ENCODE assay signal across 8 cellular contexts in genomic region chr2:739759-740445, GRCh38.
DNase-seq lines count a peak whose midpoint lies in the region; TF ChIP-seq lines count a peak whose summit lies in the region.
"Not testable (repeated sequence)": the region's sequence is repeated elsewhere in the genome, so short reads cannot be mapped to it uniquely, and the experiment has no call there.

No MANE protein-coding gene starts in this region.

- H3K4me3 ChIP-seq in iPS-11a (ENCODE audit: low read depth, low read length) (peak overlapping the region; percentile 61), neural progenitor cell (peak overlapping the region; percentile 72), testis (peak overlapping the region; percentile 43 to 63)

- H3K27me3 Mint-ChIP-seq in activated CD4-positive, alpha-beta memory T cell treated with anti-CD3 and anti-CD28 coated beads, Interleukin-2, amount 10 ng/mL, durations not matched to agents 7 days and 5 days: peaks cover 32% of the 10 kb centered on the region
- peaks cover 33% of the 10 kb centered on the region for H3K27me3 Mint-ChIP-seq in dendritic cell treated with granulocyte-macrophage colony-stimulating factor and Interleukin-4, amounts not matched to agents 40 ng/mL and 50 ng/mL, for 4 days
- not testable (repeated sequence) for H3K27me3 Mint-ChIP-seq in neural progenitor cell (ENCODE audit: insufficient read depth, low read depth)

- not testable (repeated sequence) for TF ChIP-seq CTCF in neural progenitor cell (IDR thresholded peaks at IDR 0.05); testis (IDR thresholded peaks at IDR 0.05)

- peak overlapping the region; percentile 93 for H3K4me2 ChIP-seq in neural progenitor cell

- peak overlapping the region; percentile 94 for H3K27ac ChIP-seq in neural progenitor cell
- peak overlapping the region; percentile 67 to 83 for H3K27ac ChIP-seq in testis

- not testable (repeated sequence) for H3K9me3 Mint-ChIP-seq in activated CD4-positive, alpha-beta memory T cell treated with anti-CD3 and anti-CD28 coated beads, Interleukin-2, amount 10 ng/mL, durations not matched to agents 7 days and 5 days; dendritic cell treated with granulocyte-macrophage colony-stimulating factor and Interleukin-4, amounts not matched to agents 40 ng/mL and 50 ng/mL, for 4 days; neural progenitor cell

- WGBS in testis, 2 donors: 8% methylated on average over 22 to 31 of the region's 31 CpGs

- H3K79me2 ChIP-seq in neural progenitor cell (ENCODE audit: low read depth): peaks cover 18% of the 10 kb centered on the region

- TF ChIP-seq POLR2A in testis (IDR thresholded peaks at IDR 0.05): not testable (repeated sequence)

- intact Hi-C loops in dendritic cell treated with granulocyte-macrophage colony-stimulating factor and Interleukin-4, amounts not matched to agents 40 ng/mL and 50 ng/mL, for 4 days (cut with micrococcal nuclease); testis (cut with DNase I; ENCODE audit: low total_unique reads): not testable (repeated sequence)

- POLR2A ChIA-PET in activated CD4-positive, alpha-beta memory T cell treated with anti-CD3 and anti-CD28 coated beads, Interleukin-2, amount 10 ng/mL, durations not matched to agents 7 days and 5 days (lab: Charles Lee): not testable (repeated sequence)

- not testable (repeated sequence) for H3K27me3 ChIP-seq in neural progenitor cell, testis

- H3K27ac Mint-ChIP-seq in activated CD4-positive, alpha-beta memory T cell treated with anti-CD3 and anti-CD28 coated beads, Interleukin-2, amount 10 ng/mL, durations not matched to agents 7 days and 5 days; dendritic cell treated with granulocyte-macrophage colony-stimulating factor and Interleukin-4, amounts not matched to agents 40 ng/mL and 50 ng/mL, for 4 days: not testable (repeated sequence)
- peak overlapping the region; percentile 94 for H3K27ac Mint-ChIP-seq in neural progenitor cell

- peak overlapping the region; percentile 35 for H3K9ac ChIP-seq in neural progenitor cell

- not testable (repeated sequence) for H3K4me1 Mint-ChIP-seq in activated CD4-positive, alpha-beta memory T cell treated with anti-CD3 and anti-CD28 coated beads, Interleukin-2, amount 10 ng/mL, durations not matched to agents 7 days and 5 days
- H3K4me1 Mint-ChIP-seq in dendritic cell treated with granulocyte-macrophage colony-stimulating factor and Interleukin-4, amounts not matched to agents 40 ng/mL and 50 ng/mL, for 4 days (ENCODE audit: low read depth): peaks cover 16% of the 10 kb centered on the region
- peaks cover 41% of the 10 kb centered on the region for H3K4me1 Mint-ChIP-seq in neural progenitor cell

- H3K4me3 Mint-ChIP-seq in activated CD4-positive, alpha-beta memory T cell treated with anti-CD3 and anti-CD28 coated beads, Interleukin-2, amount 10 ng/mL, durations not matched to agents 7 days and 5 days: peak overlapping the region; percentile 40
- H3K4me3 Mint-ChIP-seq in dendritic cell treated with granulocyte-macrophage colony-stimulating factor and Interleukin-4, amounts not matched to agents 40 ng/mL and 50 ng/mL, for 4 days: peak overlapping the region; percentile 77
- H3K4me3 Mint-ChIP-seq in neural progenitor cell: peak overlapping the region; percentile 84

- CTCF ChIA-PET in activated CD4-positive, alpha-beta memory T cell treated with anti-CD3 and anti-CD28 coated beads, Interleukin-2, amount 10 ng/mL, durations not matched to agents 7 days and 5 days (lab: Charles Lee): not testable (repeated sequence)

- not testable (repeated sequence) for H3K36me3 Mint-ChIP-seq in activated CD4-positive, alpha-beta memory T cell treated with anti-CD3 and anti-CD28 coated beads, Interleukin-2, amount 10 ng/mL, durations not matched to agents 7 days and 5 days (ENCODE audit: low read depth); dendritic cell treated with granulocyte-macrophage colony-stimulating factor and Interleukin-4, amounts not matched to agents 40 ng/mL and 50 ng/mL, for 4 days (ENCODE audit: low read depth); neural progenitor cell

- not testable (repeated sequence) for H4K20me1 ChIP-seq in neural progenitor cell (ENCODE audit: low read depth)

- not testable (repeated sequence) for H3K9me3 ChIP-seq in neural progenitor cell (ENCODE audit: low read depth); testis

- not testable (repeated sequence) for H3K36me3 ChIP-seq in neural progenitor cell; testis (ENCODE audit: low read depth, missing control alignments)

- DNase-seq in D341Med (ENCODE audit: low spot score) (peak; percentile 69), HuH-7 (ENCODE audit: low spot score) (peak; percentile 61), NCI-H526 (lab: John Stamatoyannopoulos, UW) (peak; percentile 93 to 98), neural progenitor cell (ENCODE audit: low spot score) (peak; percentile 98), testis (peak; percentile 58)
- not testable (repeated sequence) for DNase-seq in activated CD4-positive, alpha-beta memory T cell treated with anti-CD3 and anti-CD28 coated beads, Interleukin-2, amount 10 ng/mL, durations not matched to agents 7 days and 5 days

- H3K4me1 ChIP-seq in neural progenitor cell: peaks cover 42% of the 10 kb centered on the region
- not testable (repeated sequence) for H3K4me1 ChIP-seq in testis

- H2AFZ ChIP-seq in neural progenitor cell (replicated peaks): peak overlapping the region; percentile 93

- peaks cover 43% of the 10 kb centered on the region for H3F3A ChIP-seq in neural progenitor cell (ENCODE audit: low read depth)
